In the genomic region with DNA sequence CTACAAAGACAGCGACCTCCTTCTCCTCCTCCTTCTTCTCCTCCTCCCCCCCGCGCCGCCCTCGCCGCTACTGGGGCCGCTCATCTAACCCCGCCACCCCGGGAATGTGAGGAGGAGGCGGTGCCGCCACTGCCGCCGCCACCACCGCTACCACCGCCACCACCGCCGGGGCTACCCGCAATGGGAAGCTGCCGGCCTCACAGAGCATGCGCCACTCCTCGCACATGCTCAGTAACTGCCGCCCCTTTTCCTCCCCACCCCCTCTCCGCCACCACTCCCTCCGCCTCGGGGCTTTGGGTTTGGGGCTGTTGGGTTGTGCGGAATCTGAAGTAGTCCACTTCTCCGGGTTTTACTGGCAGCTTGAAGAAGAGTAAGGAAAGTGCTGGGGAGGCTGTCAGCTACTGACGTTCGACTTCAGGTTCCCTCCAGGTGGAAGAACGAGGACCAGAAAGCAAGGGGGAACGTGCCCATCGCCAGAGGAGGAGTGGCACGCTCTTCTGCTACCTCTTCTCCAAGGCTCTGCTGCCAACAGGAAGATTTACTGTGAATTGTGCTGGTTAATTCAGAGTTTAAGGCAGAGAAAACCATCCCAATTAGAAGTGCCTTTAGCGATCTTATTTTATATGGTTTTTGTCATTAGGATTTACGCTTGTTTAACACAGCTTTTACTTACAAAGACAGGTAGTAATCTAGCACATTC, we compare ENCODE assay signal across 1 cellular context.
A peak's percentile ranks its signal among the peaks of the same experiment; 100 is the strongest.
TF ChIP-seq lines count a peak whose summit lies in the region.

Gene MYCBP2, minus strand, starts transcription at position 190 of the 700 bp plus-strand sequence. CDS start 319 bp downstream, outside the sequence.

TF ChIP-seq in HEK293, 187 proteins besides CTCF, POLR2A, EP300 and RAD21 (continued from another document):
- peak; percentile 61 for TF ChIP-seq PRDM10 (tag by site-specific recombination; IDR thresholded peaks at IDR 0.05)
- 0 out of 2 replicates have a peak, but pooled peaks have one; percentile 57 for TF ChIP-seq ZBTB44 (tag by site-specific recombination; IDR thresholded peaks at IDR 0.05)
- TF ChIP-seq PATZ1 (tag by site-specific recombination; IDR thresholded peaks at IDR 0.05): peak; percentile 97
- peak; percentile 86 for TF ChIP-seq ZFP37 (tag by site-specific recombination; IDR thresholded peaks at IDR 0.05)
- peak; percentile 77; the same call in 1 of the 2 replicates for TF ChIP-seq KLF16 (tag by site-specific recombination; IDR thresholded peaks at IDR 0.05)
- TF ChIP-seq ZNF707 (tag by site-specific recombination; IDR thresholded peaks at IDR 0.05): no peak
- TF ChIP-seq, protein P1, sequence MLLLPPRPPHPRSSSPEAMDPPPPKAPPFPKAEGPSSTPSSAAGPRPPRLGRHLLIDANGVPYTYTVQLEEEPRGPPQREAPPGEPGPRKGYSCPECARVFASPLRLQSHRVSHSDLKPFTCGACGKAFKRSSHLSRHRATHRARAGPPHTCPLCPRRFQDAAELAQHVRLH (tag by site-specific recombination; IDR thresholded peaks at IDR 0.05): peak; percentile 75; the same call in 1 of the 2 replicates
- TF ChIP-seq ZNF223 (tag by site-specific recombination; IDR thresholded peaks at IDR 0.05): no peak
- TF ChIP-seq ZNF157 (tag by site-specific recombination; IDR thresholded peaks at IDR 0.05): no peak
- TF ChIP-seq, protein P2, sequence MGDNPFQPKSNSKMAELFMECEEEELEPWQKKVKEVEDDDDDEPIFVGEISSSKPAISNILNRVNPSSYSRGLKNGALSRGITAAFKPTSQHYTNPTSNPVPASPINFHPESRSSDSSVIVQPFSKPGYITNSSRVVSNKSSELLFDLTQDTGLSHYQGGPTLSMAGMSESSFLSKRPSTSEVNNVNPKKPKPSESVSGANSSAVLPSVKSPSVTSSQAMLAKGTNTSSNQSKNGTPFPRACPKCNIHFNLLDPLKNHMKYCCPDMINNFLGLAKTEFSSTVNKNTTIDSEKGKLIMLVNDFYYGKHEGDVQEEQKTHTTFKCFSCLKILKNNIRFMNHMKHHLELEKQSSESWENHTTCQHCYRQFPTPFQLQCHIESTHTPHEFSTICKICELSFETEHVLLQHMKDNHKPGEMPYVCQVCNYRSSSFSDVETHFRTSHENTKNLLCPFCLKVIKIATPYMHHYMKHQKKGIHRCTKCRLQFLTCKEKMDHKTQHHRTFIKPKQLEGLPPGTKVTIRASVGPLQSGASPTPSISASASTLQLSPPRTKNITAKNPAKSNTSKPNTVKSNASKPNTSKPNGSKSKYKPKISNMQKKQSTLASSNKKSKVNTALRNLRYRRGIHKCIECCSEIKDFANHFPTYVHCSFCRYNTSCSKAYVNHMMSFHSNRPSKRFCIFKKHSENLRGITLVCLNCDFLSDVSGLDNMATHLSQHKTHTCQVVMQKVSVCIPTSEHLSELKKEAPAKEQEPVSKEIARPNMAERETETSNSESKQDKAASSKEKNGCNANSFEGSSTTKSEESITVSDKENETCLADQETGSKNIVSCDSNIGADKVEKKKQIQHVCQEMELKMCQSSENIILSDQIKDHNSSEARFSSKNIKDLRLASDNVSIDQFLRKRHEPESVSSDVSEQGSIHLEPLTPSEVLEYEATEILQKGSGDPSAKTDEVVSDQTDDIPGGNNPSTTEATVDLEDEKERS (tag by site-specific recombination; IDR thresholded peaks at IDR 0.05): no peak
- TF ChIP-seq ZNF335 (tag by site-specific recombination; conservative IDR thresholded peaks at IDR 0.05): peak; percentile 25; the same call in 1 of the 2 replicates
- no peak for TF ChIP-seq ZNF785 (tag by site-specific recombination; IDR thresholded peaks at IDR 0.05)
- no peak for TF ChIP-seq ZNF140 (tag by site-specific recombination; IDR thresholded peaks at IDR 0.05)
- TF ChIP-seq ZNF366 (tag by site-specific recombination; conservative IDR thresholded peaks at IDR 0.05): peak; percentile 86
- TF ChIP-seq, protein P3, sequence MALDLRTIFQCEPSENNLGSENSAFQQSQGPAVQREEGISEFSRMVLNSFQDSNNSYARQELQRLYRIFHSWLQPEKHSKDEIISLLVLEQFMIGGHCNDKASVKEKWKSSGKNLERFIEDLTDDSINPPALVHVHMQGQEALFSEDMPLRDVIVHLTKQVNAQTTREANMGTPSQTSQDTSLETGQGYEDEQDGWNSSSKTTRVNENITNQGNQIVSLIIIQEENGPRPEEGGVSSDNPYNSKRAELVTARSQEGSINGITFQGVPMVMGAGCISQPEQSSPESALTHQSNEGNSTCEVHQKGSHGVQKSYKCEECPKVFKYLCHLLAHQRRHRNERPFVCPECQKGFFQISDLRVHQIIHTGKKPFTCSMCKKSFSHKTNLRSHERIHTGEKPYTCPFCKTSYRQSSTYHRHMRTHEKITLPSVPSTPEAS (tag by site-specific recombination; IDR thresholded peaks at IDR 0.05): peak; percentile 67; the same call in 1 of the 2 replicates
- TF ChIP-seq ZBTB48 (tag by site-specific recombination; IDR thresholded peaks at IDR 0.05): peak; percentile 60; the same call in 1 of the 2 replicates
- TF ChIP-seq ZBTB49 (tag by site-specific recombination; IDR thresholded peaks at IDR 0.05; ENCODE audit: low read depth): no peak
- TF ChIP-seq, protein P4, sequence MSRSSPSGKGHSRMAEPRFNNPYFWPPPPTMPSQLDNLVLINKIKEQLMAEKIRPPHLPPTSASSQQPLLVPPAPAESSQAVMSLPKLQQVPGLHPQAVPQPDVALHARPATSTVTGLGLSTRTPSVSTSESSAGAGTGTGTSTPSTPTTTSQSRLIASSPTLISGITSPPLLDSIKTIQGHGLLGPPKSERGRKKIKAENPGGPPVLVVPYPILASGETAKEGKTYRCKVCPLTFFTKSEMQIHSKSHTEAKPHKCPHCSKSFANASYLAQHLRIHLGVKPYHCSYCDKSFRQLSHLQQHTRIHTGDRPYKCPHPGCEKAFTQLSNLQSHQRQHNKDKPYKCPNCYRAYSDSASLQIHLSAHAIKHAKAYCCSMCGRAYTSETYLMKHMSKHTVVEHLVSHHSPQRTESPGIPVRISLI (tag by site-specific recombination; IDR thresholded peaks at IDR 0.05): 0 out of 2 replicates have a peak, but pooled peaks have one; percentile 21
- no peak for TF ChIP-seq ZNF48 (tag by site-specific recombination; IDR thresholded peaks at IDR 0.05)
- TF ChIP-seq ZFP3 (tag by site-specific recombination; IDR thresholded peaks at IDR 0.05; ENCODE audit: low read depth): no peak
- peak; percentile 18; the same call in 1 of the 2 replicates for TF ChIP-seq ZBTB7A (tag by site-specific recombination; IDR thresholded peaks at IDR 0.05; ENCODE audit: low read depth)
- peak; percentile 83 for TF ChIP-seq SP3 (tag by site-specific recombination; IDR thresholded peaks at IDR 0.05)
- no peak for TF ChIP-seq GFI1B (tag by site-specific recombination; IDR thresholded peaks at IDR 0.05)
- no peak for TF ChIP-seq ZNF248 (tag by site-specific recombination; IDR thresholded peaks at IDR 0.05)
- peak; percentile 19; the same call in 1 of the 2 replicates for TF ChIP-seq ZBTB8A (tag by site-specific recombination; IDR thresholded peaks at IDR 0.05)
- no peak for TF ChIP-seq ZNF548 (tag by site-specific recombination; IDR thresholded peaks at IDR 0.05)
- TF ChIP-seq, protein P5, sequence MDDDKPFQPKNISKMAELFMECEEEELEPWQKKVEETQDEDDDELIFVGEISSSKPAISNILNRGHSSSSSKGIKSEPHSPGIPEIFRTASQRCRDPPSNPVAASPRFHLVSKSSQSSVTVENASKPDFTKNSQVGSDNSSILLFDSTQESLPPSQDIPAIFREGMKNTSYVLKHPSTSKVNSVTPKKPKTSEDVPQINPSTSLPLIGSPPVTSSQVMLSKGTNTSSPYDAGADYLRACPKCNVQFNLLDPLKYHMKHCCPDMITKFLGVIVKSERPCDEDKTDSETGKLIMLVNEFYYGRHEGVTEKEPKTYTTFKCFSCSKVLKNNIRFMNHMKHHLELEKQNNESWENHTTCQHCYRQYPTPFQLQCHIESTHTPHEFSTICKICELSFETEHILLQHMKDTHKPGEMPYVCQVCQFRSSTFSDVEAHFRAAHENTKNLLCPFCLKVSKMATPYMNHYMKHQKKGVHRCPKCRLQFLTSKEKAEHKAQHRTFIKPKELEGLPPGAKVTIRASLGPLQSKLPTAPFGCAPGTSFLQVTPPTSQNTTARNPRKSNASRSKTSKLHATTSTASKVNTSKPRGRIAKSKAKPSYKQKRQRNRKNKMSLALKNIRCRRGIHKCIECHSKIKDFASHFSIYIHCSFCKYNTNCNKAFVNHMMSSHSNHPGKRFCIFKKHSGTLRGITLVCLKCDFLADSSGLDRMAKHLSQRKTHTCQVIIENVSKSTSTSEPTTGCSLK (tag by site-specific recombination; IDR thresholded peaks at IDR 0.05): no peak
- peak; percentile 43 for TF ChIP-seq IKZF3 (tag by site-specific recombination; IDR thresholded peaks at IDR 0.05)
- TF ChIP-seq ZSCAN23 (tag by site-specific recombination; IDR thresholded peaks at IDR 0.05): no peak
- TF ChIP-seq ZNF302 (tag by site-specific recombination; IDR thresholded peaks at IDR 0.05; ENCODE audit: low read depth): no peak
TF ChIP-seq in HEK293: peak in this region for 61.
